1 cellular context compared by ENCODE assay signal in genomic region chr16:67114793-67115192, GRCh38.
TF ChIP-seq lines count a peak whose summit lies in the region.

No MANE protein-coding gene starts in this region.

TF ChIP-seq in HCT116, 20 proteins besides CTCF, POLR2A, EP300 and RAD21 (continued from another document):
- TF ChIP-seq POLR2AphosphoS5 (IDR thresholded peaks at IDR 0.05; ENCODE audit: low read depth, low read length) (no peak), REST (IDR thresholded peaks at IDR 0.05; ENCODE audit: low read depth) (no peak), YY1 (IDR thresholded peaks at IDR 0.05; ENCODE audit: extremely low read depth, insufficient replicate concordance, low read depth, low read length) (no peak), CEBPB (IDR thresholded peaks at IDR 0.05; ENCODE audit: low read depth) (no peak), CBX3 (IDR thresholded peaks at IDR 0.05; ENCODE audit: low read depth) (no peak), EZH2phosphoT487 (IDR thresholded peaks at IDR 0.05; ENCODE audit: borderline replicate concordance) (no peak), ELF1 (IDR thresholded peaks at IDR 0.05; ENCODE audit: borderline replicate concordance, low read depth) (no peak), SP1 (IDR thresholded peaks at IDR 0.05; ENCODE audit: low read depth) (no peak), SIN3A (IDR thresholded peaks at IDR 0.05; ENCODE audit: low read depth) (no peak), ZBTB33 (IDR thresholded peaks at IDR 0.05; ENCODE audit: extremely low read depth, insufficient replicate concordance, low read length) (no peak)
